In genomic region chr6:135014353-135014832, GRCh38 we compare ENCODE assay signal across 8 cellular contexts. TPM values are rescaled to one million over a fixed set of nuclear protein-coding genes. Genes with fewer than 3 reads are reported as not detected.
DNase-seq lines count a peak whose midpoint lies in the region; ATAC-seq and TF ChIP-seq lines count a peak whose summit lies in the region.

No MANE protein-coding gene starts in this region.

- H3K27ac ChIP-seq in OCI-LY3 (ENCODE audit: low read length) = peak overlapping the region; percentile 69

- TF ChIP-seq CTCF in OCI-LY3 (IDR thresholded peaks at IDR 0.05; ENCODE audit: low read depth, low read length) = no peak

- peak overlapping the region; percentile 11 for H3K4me3 ChIP-seq in OCI-LY3 (ENCODE audit: low read length)

- peak; percentile 94 for ATAC-seq in activated CD8-positive, alpha-beta memory T cell treated with anti-CD3 and anti-CD28 coated beads, Interleukin-2, amount 10 ng/mL, durations not matched to agents 7 days and 5 days
- ATAC-seq in HG02798 (IDR thresholded peaks at IDR 0.05; ENCODE audit: poor library complexity, unreplicated experiment) = peak; percentile 96
- peak; percentile 97 for ATAC-seq in stimulated activated effector memory CD8-positive, alpha-beta T cell treated with anti-CD3 and anti-CD28 coated beads, Interleukin-12 subunit alpha, Interleukin-12 subunit beta, amount 100 ng/mL, for 72 hours

- H3K79me2 ChIP-seq in OCI-LY3 (ENCODE audit: low read length) = peaks cover 16% of the 10 kb centered on the region

- H3K27me3 Mint-ChIP-seq in activated CD8-positive, alpha-beta memory T cell treated with anti-CD3 and anti-CD28 coated beads, Interleukin-2, amount 10 ng/mL, durations not matched to agents 7 days and 5 days = no peaks in the 10 kb centered on the region

- H3K27ac Mint-ChIP-seq in activated CD8-positive, alpha-beta memory T cell treated with anti-CD3 and anti-CD28 coated beads, Interleukin-2, amount 10 ng/mL, durations not matched to agents 7 days and 5 days = peak overlapping the region; percentile 92
- peak overlapping the region; percentile 0 for H3K27ac Mint-ChIP-seq in stimulated activated effector memory CD8-positive, alpha-beta T cell treated with anti-CD3 and anti-CD28 coated beads, Interleukin-12 subunit alpha, Interleukin-12 subunit beta, amount 100 ng/mL, for 72 hours

- H3K4me3 Mint-ChIP-seq in activated CD8-positive, alpha-beta memory T cell treated with anti-CD3 and anti-CD28 coated beads, Interleukin-2, amount 10 ng/mL, durations not matched to agents 7 days and 5 days = peak overlapping the region; percentile 62
- peak overlapping the region; percentile 3 for H3K4me3 Mint-ChIP-seq in stimulated activated effector memory CD8-positive, alpha-beta T cell treated with anti-CD3 and anti-CD28 coated beads, Interleukin-12 subunit alpha, Interleukin-12 subunit beta, amount 100 ng/mL, for 72 hours

- no peak overlapping the region for H2AFZ ChIP-seq in OCI-LY3 (ENCODE audit: low read depth, low read length)

- peak overlapping the region; percentile 24; the same call in 1 of the 2 replicates for H3K9ac ChIP-seq in OCI-LY3 (ENCODE audit: low read length)

- no peaks in the 10 kb centered on the region for H3K36me3 ChIP-seq in OCI-LY3 (replicated peaks; ENCODE audit: low read depth, low read length)

- H3K4me2 ChIP-seq in OCI-LY3 (ENCODE audit: low read length) = peak overlapping the region; percentile 70

- H3K9me3 ChIP-seq in OCI-LY3 (ENCODE audit: insufficient read depth, low read length) = no peaks in the 10 kb centered on the region

- DNase-seq in activated CD8-positive, alpha-beta memory T cell treated with anti-CD3 and anti-CD28 coated beads, Interleukin-2, amount 10 ng/mL, durations not matched to agents 7 days and 5 days = peak; percentile 44
- DNase-seq in activated CD8-positive, alpha-beta memory T cell treated with anti-CD3 and anti-CD28 coated beads for 24 hours = no peak
- no peak for DNase-seq in stimulated activated effector memory CD8-positive, alpha-beta T cell treated with anti-CD3 and anti-CD28 coated beads, Interleukin-12 subunit alpha, Interleukin-12 subunit beta, amount 100 ng/mL, for 72 hours (ENCODE audit: low spot score in 2 of 2)
- DNase-seq in NCI-H526 (lab: John Stamatoyannopoulos, UW) (no peak), NCI-H526 treated with DMSO at 0.1 percent for 48 hours (lab: John Stamatoyannopoulos, UW) (no peak), anterior cingulate cortex (lab: John Stamatoyannopoulos, UW) (no peak)

- no peaks in the 10 kb centered on the region for H3K27me3 ChIP-seq in OCI-LY3 (ENCODE audit: low read depth, low read length)

- H3K9me3 Mint-ChIP-seq in activated CD8-positive, alpha-beta memory T cell treated with anti-CD3 and anti-CD28 coated beads, Interleukin-2, amount 10 ng/mL, durations not matched to agents 7 days and 5 days (ENCODE audit: low read depth) = no peaks in the 10 kb centered on the region
- no peaks in the 10 kb centered on the region for H3K9me3 Mint-ChIP-seq in stimulated activated effector memory CD8-positive, alpha-beta T cell treated with anti-CD3 and anti-CD28 coated beads, Interleukin-12 subunit alpha, Interleukin-12 subunit beta, amount 100 ng/mL, for 72 hours

- H3K36me3 Mint-ChIP-seq in activated CD8-positive, alpha-beta memory T cell treated with anti-CD3 and anti-CD28 coated beads, Interleukin-2, amount 10 ng/mL, durations not matched to agents 7 days and 5 days = peaks cover 39% of the 10 kb centered on the region
- peaks cover 23% of the 10 kb centered on the region for H3K36me3 Mint-ChIP-seq in stimulated activated effector memory CD8-positive, alpha-beta T cell treated with anti-CD3 and anti-CD28 coated beads, Interleukin-12 subunit alpha, Interleukin-12 subunit beta, amount 100 ng/mL, for 72 hours

- CTCF ChIA-PET in activated CD8-positive, alpha-beta memory T cell treated with anti-CD3 and anti-CD28 coated beads, Interleukin-2, amount 10 ng/mL, durations not matched to agents 7 days and 5 days (lab: Charles Lee) = interaction anchor here (0.7 to 1.4 kb wide), 2 partner anchors 12 to 176 kb away, joined by 3 read pairs; no protein-coding TSS in a partner anchor

- peaks cover 6% of the 10 kb centered on the region; the same call in 1 of the 2 replicates for H4K20me1 ChIP-seq in OCI-LY3 (ENCODE audit: insufficient read depth, low read length)

- peaks cover 56% of the 10 kb centered on the region for H3K4me1 Mint-ChIP-seq in activated CD8-positive, alpha-beta memory T cell treated with anti-CD3 and anti-CD28 coated beads, Interleukin-2, amount 10 ng/mL, durations not matched to agents 7 days and 5 days
- peaks cover 34% of the 10 kb centered on the region for H3K4me1 Mint-ChIP-seq in stimulated activated effector memory CD8-positive, alpha-beta T cell treated with anti-CD3 and anti-CD28 coated beads, Interleukin-12 subunit alpha, Interleukin-12 subunit beta, amount 100 ng/mL, for 72 hours

- H3K4me1 ChIP-seq in OCI-LY3 (ENCODE audit: low read length) = peaks cover 40% of the 10 kb centered on the region

RNA-seq across cellular contexts. Expression of gene HBS1L, which starts 40.2 kb away (rescaled TPM):
- 100 to 1,000 TPM in 1 of 2 experiments, 10 to 100 TPM in 1; 92.2 to 112 TPM for total RNA-seq in activated CD8-positive, alpha-beta memory T cell treated with anti-CD3 and anti-CD28 coated beads, Interleukin-2, amount 10 ng/mL, durations not matched to agents 7 days and 5 days
